ENCODE assay signal across 16 cellular contexts in the genomic region with DNA sequence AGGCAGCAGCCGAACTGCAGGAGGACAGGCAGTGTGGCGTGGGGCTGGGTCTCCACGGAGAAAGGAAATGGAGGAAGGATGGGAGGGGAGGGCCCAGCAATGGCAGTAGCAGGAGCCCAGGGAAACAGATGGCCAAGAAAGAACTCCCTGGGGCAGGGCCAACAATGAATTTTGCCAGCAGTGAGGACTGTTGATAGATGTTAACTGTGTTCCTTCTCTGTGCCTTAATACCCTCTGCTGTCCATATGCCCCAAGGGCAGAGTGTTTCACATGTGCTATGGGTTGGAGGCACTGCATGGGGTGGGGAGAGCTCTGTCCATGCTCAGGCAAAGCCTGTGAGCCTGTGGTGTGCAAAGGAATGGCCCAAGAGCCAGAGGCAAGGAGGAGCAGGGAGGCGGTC.
DNase-seq lines count a peak whose midpoint lies in the region; TF ChIP-seq lines count a peak whose summit lies in the region.
"Had no signal": no experiment of that assay in that cellular context is flagged by ENCODE, and none has a peak within 500 bp of the region (broad histone marks: within the 10 kb centered on the region; RNA-seq: fewer than 3 reads in every experiment).

No MANE protein-coding gene starts in this region.

- no peak for DNase-seq in activated naive CD8-positive, alpha-beta T cell treated with anti-CD3 and anti-CD28 coated beads for 36 hours
- DNase-seq in NCI-H446 (lab: John Stamatoyannopoulos, UW) (peak; percentile 28 to 67), endothelial cell (ENCODE audit: low spot score) (no peak), osteocyte (ENCODE audit: extremely low spot score, unreplicated experiment) (peak; percentile 63), NCI-H2107 (lab: John Stamatoyannopoulos, UW) (no peak), 8988T (no peak), H4 (ENCODE audit: low spot score) (no peak)
- DNase-seq: activated CD4-positive, alpha-beta T cell treated with anti-CD3 and anti-CD28 coated beads for 36 hours; aorta; H7; mesendoderm; NCI-H1105; occipital lobe had no signal

- H3K4me1 Mint-ChIP-seq in activated naive CD8-positive, alpha-beta T cell (ENCODE audit: low read depth): peaks cover 46% of the 10 kb centered on the region
- peaks cover 35% of the 10 kb centered on the region for H3K4me1 Mint-ChIP-seq in activated naive CD8-positive, alpha-beta T cell treated with anti-CD3 and anti-CD28 coated beads for 36 hours
- H3K4me1 Mint-ChIP-seq in endothelial cell (ENCODE audit: unreplicated experiment) (peaks cover 49% of the 10 kb centered on the region), osteocyte (ENCODE audit: unreplicated experiment) (peaks cover 22% of the 10 kb centered on the region)

- peaks cover 11% of the 10 kb centered on the region for H3K36me3 Mint-ChIP-seq in activated naive CD8-positive, alpha-beta T cell
- peaks cover 11% of the 10 kb centered on the region for H3K36me3 Mint-ChIP-seq in activated naive CD8-positive, alpha-beta T cell treated with anti-CD3 and anti-CD28 coated beads for 36 hours
- H3K36me3 Mint-ChIP-seq in endothelial cell (ENCODE audit: low read depth, unreplicated experiment) (peaks cover 4% of the 10 kb centered on the region), osteocyte (ENCODE audit: unreplicated experiment) (peaks cover 4% of the 10 kb centered on the region)

- H3K4me3 Mint-ChIP-seq in activated naive CD8-positive, alpha-beta T cell: no peak overlapping the region
- H3K4me3 Mint-ChIP-seq in activated naive CD8-positive, alpha-beta T cell treated with anti-CD3 and anti-CD28 coated beads for 36 hours: no peak overlapping the region
- H3K4me3 Mint-ChIP-seq in endothelial cell (ENCODE audit: unreplicated experiment) (no peak overlapping the region), osteocyte (ENCODE audit: unreplicated experiment) (no peak overlapping the region)
- H3K4me3 Mint-ChIP-seq: activated CD4-positive, alpha-beta T cell treated with anti-CD3 and anti-CD28 coated beads for 36 hours; stimulated activated naive CD8-positive, alpha-beta T cell treated with anti-CD3 and anti-CD28 coated beads, Interleukin-15, Interleukin-2, amounts not matched to agents 100 ng/mL and 50 ng/mL, for 24 hours; T-helper 2 cell treated with Interferon-gamma antibody and Interleukin-4, amounts not matched to agents 5 μg/mL and 100 μg/mL, for 36 hours had no signal

- TF ChIP-seq CTCF in endothelial cell (IDR thresholded peaks at IDR 0.05; ENCODE audit: unreplicated experiment) (no peak), osteocyte (IDR thresholded peaks at IDR 0.05) (no peak)

- no peaks in the 10 kb centered on the region for H3K27me3 Mint-ChIP-seq in activated naive CD8-positive, alpha-beta T cell
- H3K27me3 Mint-ChIP-seq in activated naive CD8-positive, alpha-beta T cell treated with anti-CD3 and anti-CD28 coated beads for 36 hours: no peaks in the 10 kb centered on the region
- H3K27me3 Mint-ChIP-seq in endothelial cell (ENCODE audit: unreplicated experiment) (no peaks in the 10 kb centered on the region), osteocyte (ENCODE audit: unreplicated experiment) (no peaks in the 10 kb centered on the region)
- H3K27me3 Mint-ChIP-seq: activated CD4-positive, alpha-beta T cell treated with anti-CD3 and anti-CD28 coated beads for 36 hours; stimulated activated naive CD8-positive, alpha-beta T cell treated with anti-CD3 and anti-CD28 coated beads, Interleukin-15, Interleukin-2, amounts not matched to agents 100 ng/mL and 50 ng/mL, for 24 hours had no signal

- peak overlapping the region; percentile 61 for H3K27ac Mint-ChIP-seq in activated naive CD8-positive, alpha-beta T cell
- no peak overlapping the region for H3K27ac Mint-ChIP-seq in activated naive CD8-positive, alpha-beta T cell treated with anti-CD3 and anti-CD28 coated beads for 36 hours
- H3K27ac Mint-ChIP-seq in endothelial cell (ENCODE audit: unreplicated experiment): peak overlapping the region; percentile 61
- H3K27ac Mint-ChIP-seq in osteocyte (ENCODE audit: unreplicated experiment): no peak overlapping the region
- H3K27ac Mint-ChIP-seq: activated CD4-positive, alpha-beta T cell treated with anti-CD3 and anti-CD28 coated beads for 36 hours; stimulated activated naive CD8-positive, alpha-beta T cell treated with anti-CD3 and anti-CD28 coated beads, Interleukin-15, Interleukin-2, amounts not matched to agents 100 ng/mL and 50 ng/mL, for 24 hours; T-helper 2 cell treated with Interferon-gamma antibody and Interleukin-4, amounts not matched to agents 5 μg/mL and 100 μg/mL, for 36 hours had no signal

- peaks cover 20% of the 10 kb centered on the region for H3K9me3 Mint-ChIP-seq in activated naive CD8-positive, alpha-beta T cell (ENCODE audit: low read depth)
- peaks cover 19% of the 10 kb centered on the region for H3K9me3 Mint-ChIP-seq in activated naive CD8-positive, alpha-beta T cell treated with anti-CD3 and anti-CD28 coated beads for 36 hours
- H3K9me3 Mint-ChIP-seq in endothelial cell (ENCODE audit: unreplicated experiment) (peaks cover 4% of the 10 kb centered on the region), osteocyte (ENCODE audit: unreplicated experiment) (peaks cover 4% of the 10 kb centered on the region)

Comparison
In these comparisons a context has a peak if more than half of its experiments do, and no peak if none do; other contexts are left out.
1. H3K27ac Mint-ChIP-seq: peak in activated naive CD8-positive, alpha-beta T cell (single experiment) and endothelial cell (single experiment); none in activated naive CD8-positive, alpha-beta T cell treated with anti-CD3 and anti-CD28 coated beads for 36 hours (single experiment) and osteocyte (single experiment).
2. DNase-seq: peak in NCI-H446 (2 of 2) and osteocyte (single experiment); none in activated naive CD8-positive, alpha-beta T cell treated with anti-CD3 and anti-CD28 coated beads for 36 hours (single experiment), endothelial cell (single experiment), NCI-H2107 (single experiment), 8988T (single experiment) and H4 (single experiment).